9 cellular contexts compared by ENCODE assay signal in genomic region chr17:41733348-41734138, GRCh38. TPM values are rescaled to one million over a fixed set of nuclear protein-coding genes. Genes with fewer than 3 reads are reported as not detected.
A peak's percentile ranks its signal among the peaks of the same experiment; 100 is the strongest.
DNase-seq lines count a peak whose midpoint lies in the region; ATAC-seq and TF ChIP-seq lines count a peak whose summit lies in the region.
"Had no signal": no experiment of that assay in that cellular context is flagged by ENCODE, and none has a peak within 500 bp of the region (broad histone marks: within the 10 kb centered on the region; RNA-seq: fewer than 3 reads in every experiment).

No MANE protein-coding gene starts in this region.

- H4K5ac ChIP-seq in mesendoderm (ENCODE audit: low read length): no peak overlapping the region

- no peaks in the 10 kb centered on the region for H3K79me2 ChIP-seq in mesendoderm (ENCODE audit: control insufficient read depth, insufficient read depth, low read length)

- no peaks in the 10 kb centered on the region for H3K36me3 ChIP-seq in heart right ventricle
- H3K36me3 ChIP-seq in mesendoderm (ENCODE audit: control insufficient read depth, insufficient read depth, low read length): no peaks in the 10 kb centered on the region
- H3K36me3 ChIP-seq in urinary bladder (ENCODE audit: insufficient read depth): no peaks in the 10 kb centered on the region
- no peaks in the 10 kb centered on the region for H3K36me3 ChIP-seq in brain microvascular endothelial cell (replicated peaks)

- DNase-seq in heart right ventricle: no peak
- DNase-seq in cardiac septum (ENCODE audit: low spot score): no peak
- DNase-seq in mesendoderm: no peak
- DNase-seq in brain microvascular endothelial cell: no peak
- no peak for DNase-seq in D341Med (ENCODE audit: low spot score)

- in situ Hi-C loops in brain microvascular endothelial cell (cut with HindIII; ENCODE audit: low pct_ligation_motif_present, low sequenced_read_pairs): no loop called here

- H4K8ac ChIP-seq in mesendoderm (ENCODE audit: low read depth, low read length): no peak overlapping the region

- H3K56ac ChIP-seq in mesendoderm (ENCODE audit: low read length): no peak overlapping the region

- peak overlapping the region; percentile 97 for H3K4me2 ChIP-seq in mesendoderm (ENCODE audit: low read length)

- TF ChIP-seq CTCF in heart right ventricle (IDR thresholded peaks at IDR 0.05) (no peak), brain (conservative IDR thresholded peaks at IDR 0.05) (no peak), brain microvascular endothelial cell (IDR thresholded peaks at IDR 0.05; ENCODE audit: low read depth, low read length, missing control alignments) (no peak)

- intact Hi-C loops in heart right ventricle (cut with DNase I): loop anchor here in 1 of 10 donors (10.0 kb wide), 1 partner anchor 231 kb away; the partner anchor contains the start of gene CNP
- intact Hi-C loops in cardiac septum (cut with DNase I): loop anchor here (10.0 kb wide), 1 partner anchor 141 kb away; no protein-coding TSS in a partner anchor

- no peak overlapping the region for H2BK5ac ChIP-seq in mesendoderm (ENCODE audit: low read length)

- no peaks in the 10 kb centered on the region for H3K79me1 ChIP-seq in mesendoderm (ENCODE audit: low read length)

- H3K23ac ChIP-seq in mesendoderm (ENCODE audit: low read length): peak overlapping the region; percentile 66

- H3K4me1 ChIP-seq in heart right ventricle (peaks cover 7 to 31% (median 22%) of the 10 kb centered on the region in 9 donors), mesendoderm (ENCODE audit: control insufficient read depth, low read depth, low read length) (no peaks in the 10 kb centered on the region), urinary bladder (ENCODE audit: insufficient read depth) (no peaks in the 10 kb centered on the region)

- no peak overlapping the region for H3K18ac ChIP-seq in mesendoderm (ENCODE audit: low read length)

- no peak overlapping the region for H2BK120ac ChIP-seq in mesendoderm (ENCODE audit: low read depth, low read length)

- H3K4me3 Mint-ChIP-seq in brain: peak overlapping the region; percentile 82 to 90 (median 85)

- no peak overlapping the region for H3K4ac ChIP-seq in mesendoderm (ENCODE audit: low read depth, low read length)

- peaks cover 75% of the 10 kb centered on the region for H3K27me3 Mint-ChIP-seq in brain

- H3K4me3 ChIP-seq in heart right ventricle (peak overlapping the region in 9 of 10 donors; percentile 19 to 57 (median 51)), mesendoderm (ENCODE audit: low read length) (no peak overlapping the region), urinary bladder (ENCODE audit: low read depth, low read length) (peak overlapping the region; percentile 39), brain microvascular endothelial cell (ENCODE audit: low read depth, low read length) (no peak overlapping the region)
- H3K4me3 ChIP-seq: K562 had no signal

- H3K27me3 ChIP-seq in heart right ventricle (peaks cover 19 to 78% (median 68%) of the 10 kb centered on the region in 7 donors), mesendoderm (ENCODE audit: insufficient read depth, low read length, poor library complexity) (peaks cover 13% of the 10 kb centered on the region), brain microvascular endothelial cell (replicated peaks) (peaks cover 53% of the 10 kb centered on the region)

- H3K27ac ChIP-seq in heart right ventricle: no peak overlapping the region
- no peak overlapping the region for H3K27ac ChIP-seq in mesendoderm (ENCODE audit: low read depth, low read length)
- H3K27ac ChIP-seq in urinary bladder (ENCODE audit: low read depth): no peak overlapping the region
- no peak overlapping the region for H3K27ac ChIP-seq in brain microvascular endothelial cell

- H3K36me3 Mint-ChIP-seq in brain: no peaks in the 10 kb centered on the region

- peaks cover 0 to 14% (median 0%) of the 10 kb centered on the region in 5 experiments for H3K9me3 Mint-ChIP-seq in brain

- 10 to 11% methylated on average over 40 of the region's 40 CpGs for whole genome bisulfite sequencing in heart right ventricle, 2 donors
- no CpG with 5 or more reads among the region's 40 CpGs for WGBS in mesendoderm (ENCODE audit: extremely low coverage, insufficient coverage, low lambda C conversion rate)
- 13% methylated on average over 40 of the region's 40 CpGs for WGBS in urinary bladder

- ATAC-seq in heart right ventricle (no peak), HG03095 (IDR thresholded peaks at IDR 0.05; ENCODE audit: unreplicated experiment) (no peak)
- ATAC-seq: K562 had no signal

- H2AK5ac ChIP-seq in mesendoderm (ENCODE audit: low read length): no peak overlapping the region

- H3K4me1 Mint-ChIP-seq in brain: peaks cover 21% of the 10 kb centered on the region

- no peaks in the 10 kb centered on the region for H3K9me3 ChIP-seq in heart right ventricle

- no peak overlapping the region for H3K27ac Mint-ChIP-seq in brain

- no peak overlapping the region for H2BK15ac ChIP-seq in mesendoderm (replicated peaks; ENCODE audit: low read depth)

- peak overlapping the region; percentile 63 for H3K9ac ChIP-seq in mesendoderm (ENCODE audit: low read length)

RNA-seq across cellular contexts. Expression of gene HAP1, which starts 0.9 kb away (rescaled TPM):
- under 1 TPM in 1 of 10 donors, not detected in 9; 0.18 TPM for total RNA-seq in heart right ventricle
- under 1 TPM in 1 of 2 donors, not detected in 1; 0.03 TPM for polyA plus RNA-seq in heart right ventricle
- 0.08 TPM for total RNA-seq in cardiac septum
- polyA plus RNA-seq in brain (ENCODE audit: insufficient read depth, low read depth, low replicate concordance): 3.9 TPM
- polyA plus RNA-seq in mesendoderm (2013, experiment 1 of 2): 0.67 TPM
- polyA plus RNA-seq in mesendoderm (2013, experiment 2 of 2): 0.57 TPM
- not detected for total RNA-seq in urinary bladder
- polyA plus RNA-seq in urinary bladder: 0.27 TPM
- polyA plus RNA-seq: K562 had no signal

RNA-seq across cellular contexts. Expression of gene GAST, which starts 21.4 kb away (rescaled TPM):
- total RNA-seq in heart right ventricle (not detected), cardiac septum (not detected), urinary bladder (not detected)
- polyA plus RNA-seq in heart right ventricle (not detected), brain (ENCODE audit: insufficient read depth, low read depth, low replicate concordance) (not detected), urinary bladder (not detected)
- polyA plus RNA-seq in mesendoderm (2013, experiment 1 of 2): not detected
- polyA plus RNA-seq in mesendoderm (2013, experiment 2 of 2): not detected
- total RNA-seq: K562 had no signal
- polyA plus RNA-seq: K562 had no signal

RNA-seq across cellular contexts. Expression of gene EIF1, which starts 44.9 kb away (rescaled TPM):
- total RNA-seq in heart right ventricle: 1,000 to 10,000 TPM; 1,115 to 1,330 (median 1,284) TPM
- 1,000 to 10,000 TPM in 1 of 2 donors, 100 to 1,000 TPM in 1; 551 to 1,123 TPM for polyA plus RNA-seq in heart right ventricle
- total RNA-seq in cardiac septum: 1,014 TPM
- polyA plus RNA-seq in brain (ENCODE audit: insufficient read depth, low read depth, low replicate concordance): 1,760 TPM
- 472 TPM for polyA plus RNA-seq in mesendoderm (2013, experiment 1 of 2)
- 473 TPM for polyA plus RNA-seq in mesendoderm (2013, experiment 2 of 2)
- 96.6 TPM for total RNA-seq in urinary bladder
- polyA plus RNA-seq in urinary bladder: 649 TPM

RNA-seq across cellular contexts. Expression of gene JUP, which starts 53.0 kb away (rescaled TPM):
- 100 to 1,000 TPM; 113 to 217 (median 156) TPM for total RNA-seq in heart right ventricle
- 10 to 100 TPM; 80.2 to 95.8 TPM for polyA plus RNA-seq in heart right ventricle
- 150 TPM for total RNA-seq in cardiac septum
- polyA plus RNA-seq in brain (ENCODE audit: insufficient read depth, low read depth, low replicate concordance): 195 TPM
- 101 TPM for polyA plus RNA-seq in mesendoderm (2013, experiment 1 of 2)
- polyA plus RNA-seq in mesendoderm (2013, experiment 2 of 2): 98.0 TPM
- total RNA-seq in urinary bladder: 51.4 TPM
- polyA plus RNA-seq in urinary bladder: 53.8 TPM

Comparison
In these comparisons a context has a peak if more than half of its experiments do, and no peak if none do; other contexts are left out.
1. H3K4me3 ChIP-seq: peak in heart right ventricle (9 of 10) and urinary bladder (single experiment); none in mesendoderm (single experiment) and brain microvascular endothelial cell (single experiment).
2. RNA of gene EIF1, which starts 44.9 kb away (total RNA-seq): 1,115 to 1,330 TPM in heart right ventricle and 1,014 TPM in cardiac septum (single experiment); 96.6 TPM in urinary bladder (single experiment); every median in the first group is over 10 times any median in the second.